In the genomic region with DNA sequence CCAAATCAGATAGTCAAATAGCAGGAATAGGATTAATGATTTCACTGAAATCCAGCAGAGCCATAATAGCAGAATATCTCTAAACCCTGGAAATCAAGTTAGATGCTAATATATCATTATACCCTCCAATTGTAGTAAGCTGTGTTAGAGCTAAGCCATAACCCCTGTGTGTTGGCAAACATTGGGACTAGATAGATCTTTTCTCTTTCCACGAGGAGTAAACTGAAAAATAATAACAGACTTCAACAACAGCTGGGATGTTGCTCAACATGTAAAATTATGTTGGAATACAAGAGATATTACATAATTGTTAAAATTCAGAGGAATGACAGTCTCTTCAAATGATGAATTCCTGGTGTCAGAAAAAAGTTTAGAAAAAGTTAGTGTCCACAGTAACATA, we compare ENCODE assay signal across 23 cellular contexts.
"Had no signal": no experiment of that assay in that cellular context is flagged by ENCODE, and none has a peak within 500 bp of the region (broad histone marks: within the 10 kb centered on the region; RNA-seq: fewer than 3 reads in every experiment).

No MANE protein-coding gene starts in this region.

- H3K4me1 ChIP-seq: colonic mucosa, esophagus muscularis mucosa, esophagus squamous epithelium, foreskin keratinocyte, gastrocnemius medialis, gastroesophageal sphincter had no signal

- H3K9me3 ChIP-seq: colonic mucosa, gastrocnemius medialis had no signal

- H3K36me3 ChIP-seq: colonic mucosa, esophagus muscularis mucosa, esophagus squamous epithelium, gastrocnemius medialis, gastroesophageal sphincter, heart left ventricle had no signal

- H3K27ac ChIP-seq: colonic mucosa, coronary artery, dorsolateral prefrontal cortex, epithelial cell of prostate, esophagus muscularis mucosa, esophagus squamous epithelium, foreskin keratinocyte, gastrocnemius medialis, gastroesophageal sphincter, heart left ventricle had no signal

- DNase-seq: colonic mucosa; cortex of kidney; dermis blood vessel endothelial cell; dorsolateral prefrontal cortex; effector CD4-positive, alpha-beta T cell; effector CD8-positive, alpha-beta T cell; effector memory CD4-positive, alpha-beta T cell; effector memory CD8-positive, alpha-beta T cell; endodermal cell; erythroblast; esophagus squamous epithelium; foreskin fibroblast; foreskin keratinocyte; foreskin melanocyte; gastrocnemius medialis; glutamatergic neuron; head of caudate nucleus; heart left ventricle had no signal

- H3K27me3 ChIP-seq: colonic mucosa, esophagus muscularis mucosa, gastroesophageal sphincter had no signal

- H3K4me3 ChIP-seq: colonic mucosa, coronary artery, dorsolateral prefrontal cortex, esophagus muscularis mucosa, esophagus squamous epithelium, gastrocnemius medialis, gastroesophageal sphincter, heart left ventricle had no signal

- ATAC-seq: effector memory CD8-positive, alpha-beta T cell; esophagus mucosa; foreskin keratinocyte; gastrocnemius medialis; gastroesophageal sphincter; heart left ventricle had no signal
